In genomic region chr12:30824311-30824710, GRCh38 we compare ENCODE assay signal across 30 cellular contexts.
DNase-seq lines count a peak whose midpoint lies in the region; ATAC-seq and TF ChIP-seq lines count a peak whose summit lies in the region.
"Had no signal": no experiment of that assay in that cellular context is flagged by ENCODE, and none has a peak within 500 bp of the region (broad histone marks: within the 10 kb centered on the region; RNA-seq: fewer than 3 reads in every experiment).

No MANE protein-coding gene starts in this region.

- no peaks in the 10 kb centered on the region for H3K36me3 ChIP-seq in endodermal cell (ENCODE audit: control insufficient read depth, insufficient read depth, low read length)
- H3K36me3 ChIP-seq: ascending aorta, BE2C had no signal

- no peaks in the 10 kb centered on the region for H3K9me3 Mint-ChIP-seq in activated naive CD8-positive, alpha-beta T cell (ENCODE audit: low read depth)
- no peaks in the 10 kb centered on the region for H3K9me3 Mint-ChIP-seq in activated naive CD8-positive, alpha-beta T cell treated with anti-CD3 and anti-CD28 coated beads, Interleukin-2, amount 50 U/mL, for 24 hours
- no peaks in the 10 kb centered on the region for H3K9me3 Mint-ChIP-seq in endodermal cell
- no peaks in the 10 kb centered on the region for H3K9me3 Mint-ChIP-seq in natural killer cell treated with Interleukin-12 subunit alpha and Interleukin-12 subunit beta and Interleukin-15 and Interleukin-18, amount 100 ng/mL, for 72 hours
- H3K9me3 Mint-ChIP-seq: activated CD4-positive, alpha-beta memory T cell treated with anti-CD3 and anti-CD28 coated beads, Interleukin-2, amount 10 ng/mL, durations not matched to agents 7 days and 5 days; activated naive CD8-positive, alpha-beta T cell treated with anti-CD3 and anti-CD28 coated beads for 36 hours; H9 had no signal

- H3K27ac Mint-ChIP-seq in activated naive CD8-positive, alpha-beta T cell: no peak overlapping the region
- H3K27ac Mint-ChIP-seq in activated naive CD8-positive, alpha-beta T cell treated with anti-CD3 and anti-CD28 coated beads, Interleukin-2, amount 50 U/mL, for 24 hours: no peak overlapping the region
- no peak overlapping the region for H3K27ac Mint-ChIP-seq in endodermal cell
- no peak overlapping the region for H3K27ac Mint-ChIP-seq in natural killer cell treated with Interleukin-12 subunit alpha and Interleukin-12 subunit beta and Interleukin-15 and Interleukin-18, amount 100 ng/mL, for 72 hours
- H3K27ac Mint-ChIP-seq: activated CD4-positive, alpha-beta memory T cell treated with anti-CD3 and anti-CD28 coated beads, Interleukin-2, amount 10 ng/mL, durations not matched to agents 7 days and 5 days; activated naive CD8-positive, alpha-beta T cell treated with anti-CD3 and anti-CD28 coated beads for 36 hours; H9 had no signal

- no peaks in the 10 kb centered on the region for H3K9me3 ChIP-seq in endodermal cell (ENCODE audit: control insufficient read depth, low read length)
- H3K9me3 ChIP-seq: ascending aorta, BE2C had no signal

- peaks cover 21% of the 10 kb centered on the region for H3K4me1 Mint-ChIP-seq in activated naive CD8-positive, alpha-beta T cell (ENCODE audit: low read depth)
- H3K4me1 Mint-ChIP-seq in activated naive CD8-positive, alpha-beta T cell treated with anti-CD3 and anti-CD28 coated beads, Interleukin-2, amount 50 U/mL, for 24 hours: peaks cover 16% of the 10 kb centered on the region
- peaks cover 27% of the 10 kb centered on the region for H3K4me1 Mint-ChIP-seq in endodermal cell
- peaks cover 18 to 20% of the 10 kb centered on the region in 2 donors for H3K4me1 Mint-ChIP-seq in natural killer cell treated with Interleukin-12 subunit alpha and Interleukin-12 subunit beta and Interleukin-15 and Interleukin-18, amount 100 ng/mL, for 72 hours (ENCODE audit: low read depth in 2 of 2)

- no peak for TF ChIP-seq POLR2A in erythroblast (IDR thresholded peaks at IDR 0.05; ENCODE audit: low read length)

- no peak for TF ChIP-seq CTCF in endodermal cell (conservative IDR thresholded peaks at IDR 0.05)

- H3K9ac ChIP-seq in endodermal cell (ENCODE audit: extremely low read depth, low read length, poor library complexity, severe bottlenecking): no peak overlapping the region
- H3K9ac ChIP-seq: parathyroid adenoma had no signal

- H3K4me3 ChIP-seq in endodermal cell (ENCODE audit: low read length): no peak overlapping the region
- H3K4me3 ChIP-seq: ascending aorta, coronary artery, PC-9, SK-N-MC had no signal

- peak overlapping the region; percentile 91 for H3K4me3 Mint-ChIP-seq in activated naive CD8-positive, alpha-beta T cell
- no peak overlapping the region for H3K4me3 Mint-ChIP-seq in activated naive CD8-positive, alpha-beta T cell treated with anti-CD3 and anti-CD28 coated beads, Interleukin-2, amount 50 U/mL, for 24 hours
- H3K4me3 Mint-ChIP-seq in endodermal cell: no peak overlapping the region
- H3K4me3 Mint-ChIP-seq in natural killer cell treated with Interleukin-12 subunit alpha and Interleukin-12 subunit beta and Interleukin-15 and Interleukin-18, amount 100 ng/mL, for 72 hours: peak overlapping the region; percentile 75
- H3K4me3 Mint-ChIP-seq: activated CD4-positive, alpha-beta memory T cell treated with anti-CD3 and anti-CD28 coated beads, Interleukin-2, amount 10 ng/mL, durations not matched to agents 7 days and 5 days; activated naive CD8-positive, alpha-beta T cell treated with anti-CD3 and anti-CD28 coated beads for 36 hours had no signal

- no peak for ATAC-seq in activated naive CD8-positive, alpha-beta T cell treated with anti-CD3 and anti-CD28 coated beads, Interleukin-2, amount 50 U/mL, for 24 hours
- ATAC-seq in natural killer cell treated with Interleukin-12 subunit alpha and Interleukin-12 subunit beta and Interleukin-15 and Interleukin-18, amount 100 ng/mL, for 72 hours: no peak
- ATAC-seq in HG03095 (IDR thresholded peaks at IDR 0.05; ENCODE audit: unreplicated experiment): no peak
- no peak for ATAC-seq in HG03342 (IDR thresholded peaks at IDR 0.05; ENCODE audit: unreplicated experiment)
- ATAC-seq: esophagus mucosa, HepG2 had no signal

- no peaks in the 10 kb centered on the region for H3K36me3 Mint-ChIP-seq in activated naive CD8-positive, alpha-beta T cell
- no peaks in the 10 kb centered on the region for H3K36me3 Mint-ChIP-seq in activated naive CD8-positive, alpha-beta T cell treated with anti-CD3 and anti-CD28 coated beads, Interleukin-2, amount 50 U/mL, for 24 hours (ENCODE audit: low read depth)
- no peaks in the 10 kb centered on the region for H3K36me3 Mint-ChIP-seq in endodermal cell (ENCODE audit: low read depth)
- no peaks in the 10 kb centered on the region for H3K36me3 Mint-ChIP-seq in natural killer cell treated with Interleukin-12 subunit alpha and Interleukin-12 subunit beta and Interleukin-15 and Interleukin-18, amount 100 ng/mL, for 72 hours
- H3K36me3 Mint-ChIP-seq: activated naive CD8-positive, alpha-beta T cell treated with anti-CD3 and anti-CD28 coated beads for 36 hours had no signal

- H3K27ac ChIP-seq in endodermal cell (ENCODE audit: low read depth, low read length): no peak overlapping the region
- H3K27ac ChIP-seq: ascending aorta, coronary artery, parathyroid adenoma, PC-9, SK-N-MC had no signal

- no peaks in the 10 kb centered on the region for H3K4me1 ChIP-seq in endodermal cell (ENCODE audit: control insufficient read depth, insufficient read depth, low read length)
- H3K4me1 ChIP-seq: ascending aorta, BE2C, parathyroid adenoma had no signal

- 92 to 100% methylated on average over 5 of the region's 5 CpGs for WGBS in endodermal cell (ENCODE audit: insufficient coverage in 1 of 2, insufficient read length in 1 of 2), 2 experiments

- peaks cover 33% of the 10 kb centered on the region for H3K27me3 ChIP-seq in endodermal cell (ENCODE audit: control insufficient read depth, insufficient read depth, low read length, poor library complexity, severe bottlenecking)
- H3K27me3 ChIP-seq: ascending aorta had no signal

- DNase-seq in activated naive CD8-positive, alpha-beta T cell treated with anti-CD3 and anti-CD28 coated beads, Interleukin-2, amount 50 U/mL, for 24 hours: no peak
- DNase-seq in endodermal cell (peak; percentile 38), erythroblast (lab: John Stamatoyannopoulos, UW) (no peak)
- no peak for DNase-seq in natural killer cell treated with Interleukin-12 subunit alpha and Interleukin-12 subunit beta and Interleukin-15 and Interleukin-18, amount 100 ng/mL, for 72 hours (ENCODE audit: low spot score)
- DNase-seq: activated CD4-positive, alpha-beta memory T cell treated with anti-CD3 and anti-CD28 coated beads, Interleukin-2, amount 10 ng/mL, durations not matched to agents 7 days and 5 days; activated CD4-positive, CD25-positive, alpha-beta regulatory T cell treated with anti-CD3 and anti-CD28 coated beads, Interleukin-2, amount 50 U/mL, for 72 hours; activated CD8-positive, alpha-beta memory T cell treated with anti-CD3 and anti-CD28 coated beads, Interleukin-2, amount 50 U/mL, for 48 hours; activated naive CD8-positive, alpha-beta T cell treated with anti-CD3 and anti-CD28 coated beads for 36 hours; BE2C; COR-L47; foreskin fibroblast; Karpas-422; kidney; NCI-H1417 treated with DMSO at 0.1 percent for 48 hours; NCI-H2081; NCI-H226; NCI-H526 treated with DMSO at 0.1 percent for 48 hours; PC-9; small intestine; stimulated activated naive CD4-positive, alpha-beta T cell treated with Interleukin-2 at 50 U/mL for 16 hours had no signal

- peaks cover 22% of the 10 kb centered on the region for H3K27me3 Mint-ChIP-seq in activated naive CD8-positive, alpha-beta T cell
- peaks cover 54% of the 10 kb centered on the region for H3K27me3 Mint-ChIP-seq in activated naive CD8-positive, alpha-beta T cell treated with anti-CD3 and anti-CD28 coated beads, Interleukin-2, amount 50 U/mL, for 24 hours
- H3K27me3 Mint-ChIP-seq in endodermal cell (ENCODE audit: insufficient read depth): peaks cover 56% of the 10 kb centered on the region
- peaks cover 33 to 41% of the 10 kb centered on the region in 2 donors for H3K27me3 Mint-ChIP-seq in natural killer cell treated with Interleukin-12 subunit alpha and Interleukin-12 subunit beta and Interleukin-15 and Interleukin-18, amount 100 ng/mL, for 72 hours

Comparison
In these comparisons a context has a peak if more than half of its experiments do, and no peak if none do; other contexts are left out.
1. H3K4me3 Mint-ChIP-seq: peak in activated naive CD8-positive, alpha-beta T cell (single experiment) and natural killer cell treated with Interleukin-12 subunit alpha and Interleukin-12 subunit beta and Interleukin-15 and Interleukin-18, amount 100 ng/mL, for 72 hours (single experiment); none in activated naive CD8-positive, alpha-beta T cell treated with anti-CD3 and anti-CD28 coated beads, Interleukin-2, amount 50 U/mL, for 24 hours (single experiment) and endodermal cell (single experiment).